Comparison of ENCODE assay signal across 28 cellular contexts in genomic region chr4:136461533-136461932, GRCh38.
"Had no signal": no experiment of that assay in that cellular context is flagged by ENCODE, and none has a peak within 500 bp of the region (broad histone marks: within the 10 kb centered on the region; RNA-seq: fewer than 3 reads in every experiment).

No MANE protein-coding gene starts in this region.

- H3K27ac ChIP-seq: stomach, suprapubic skin, testis, thoracic aorta, thyroid gland, tibial artery, tibial nerve, transverse colon, upper lobe of left lung, upper lobe of right lung, uterus, vagina had no signal

- FAIRE-seq: urothelium cell line had no signal

- ATAC-seq: stimulated activated effector memory CD8-positive, alpha-beta T cell treated with anti-CD3 and anti-CD28 coated beads, Interleukin-12 subunit alpha, Interleukin-12 subunit beta, amount 100 ng/mL, for 72 hours; stimulated activated memory B cell treated with anti-CD40 and anti-IgM and Interleukin-4, amounts not matched to agents 10 μg/mL and 1 μg/mL and 100 μg/mL, for 72 hours; stimulated activated naive B cell treated with anti-CD40 and anti-IgM and Interleukin-4, amounts not matched to agents 10 μg/mL and 1 μg/mL and 100 μg/mL, for 72 hours; stimulated activated naive CD8-positive, alpha-beta T cell treated with anti-CD3 and anti-CD28 coated beads, Interleukin-15, amount 100 ng/mL, for 72 hours; stimulated activated naive CD8-positive, alpha-beta T cell treated with anti-CD3 and anti-CD28 coated beads, Interleukin-15, Interleukin-2, amounts not matched to agents 100 U/mL and 50 U/mL, for 24 hours; upper lobe of right lung had no signal

- H3K4me1 Mint-ChIP-seq: stimulated activated effector memory CD8-positive, alpha-beta T cell treated with anti-CD3 and anti-CD28 coated beads, Interleukin-12 subunit alpha, Interleukin-12 subunit beta, amount 100 ng/mL, for 72 hours; stimulated activated memory B cell treated with anti-CD40 and anti-IgM and Interleukin-4, amounts not matched to agents 10 μg/mL and 1 μg/mL and 100 μg/mL, for 72 hours; stimulated activated naive B cell treated with anti-CD40 and anti-IgM and Interleukin-4, amounts not matched to agents 10 μg/mL and 1 μg/mL and 100 μg/mL, for 72 hours; stimulated activated naive CD8-positive, alpha-beta T cell treated with anti-CD3 and anti-CD28 coated beads, Interleukin-15, amount 100 ng/mL, for 72 hours had no signal

- H3K4me3 ChIP-seq: stomach, suprapubic skin, testis, thoracic aorta, thyroid gland, tibial artery, tibial nerve, transverse colon, upper lobe of left lung, upper lobe of right lung, uterus, vagina had no signal

- H3K27me3 ChIP-seq: stomach, suprapubic skin, testis, thyroid gland, tibial artery, tibial nerve, transverse colon, upper lobe of left lung, upper lobe of right lung, uterus, vagina had no signal

- H3K36me3 ChIP-seq: stomach, suprapubic skin, thoracic aorta, thyroid gland, tibial artery, tibial nerve, transverse colon, upper lobe of left lung, upper lobe of right lung, uterus, vagina had no signal

- H3K9me3 Mint-ChIP-seq: stimulated activated memory B cell treated with anti-CD40 and anti-IgM and Interleukin-4, amounts not matched to agents 10 μg/mL and 1 μg/mL and 100 μg/mL, for 72 hours; type B pancreatic cell had no signal

- H3K27me3 Mint-ChIP-seq: stimulated activated memory B cell treated with anti-CD40 and anti-IgM and Interleukin-4, amounts not matched to agents 10 μg/mL and 1 μg/mL and 100 μg/mL, for 72 hours; stimulated activated naive B cell treated with anti-CD40 and anti-IgM and Interleukin-4, amounts not matched to agents 10 μg/mL and 1 μg/mL and 100 μg/mL, for 72 hours; stimulated activated naive CD8-positive, alpha-beta T cell treated with anti-CD3 and anti-CD28 coated beads, Interleukin-15, amount 100 ng/mL, for 72 hours; stimulated activated naive CD8-positive, alpha-beta T cell treated with anti-CD3 and anti-CD28 coated beads, Interleukin-15, Interleukin-2, amounts not matched to agents 100 ng/mL and 50 ng/mL, for 24 hours; type B pancreatic cell had no signal

- H3K4me1 ChIP-seq: stomach, suprapubic skin, testis, thyroid gland, tibial artery, tibial nerve, transverse colon, upper lobe of left lung, upper lobe of right lung, uterus, vagina had no signal

- H3K4me3 Mint-ChIP-seq: stimulated activated effector memory CD8-positive, alpha-beta T cell treated with anti-CD3 and anti-CD28 coated beads, Interleukin-12 subunit alpha, Interleukin-12 subunit beta, amount 100 ng/mL, for 72 hours; stimulated activated memory B cell treated with anti-CD40 and anti-IgM and Interleukin-4, amounts not matched to agents 10 μg/mL and 1 μg/mL and 100 μg/mL, for 72 hours; stimulated activated naive B cell treated with anti-CD40 and anti-IgM and Interleukin-4, amounts not matched to agents 10 μg/mL and 1 μg/mL and 100 μg/mL, for 72 hours; stimulated activated naive CD8-positive, alpha-beta T cell treated with anti-CD3 and anti-CD28 coated beads, Interleukin-15, amount 100 ng/mL, for 72 hours; stimulated activated naive CD8-positive, alpha-beta T cell treated with anti-CD3 and anti-CD28 coated beads, Interleukin-15, Interleukin-2, amounts not matched to agents 100 ng/mL and 50 ng/mL, for 24 hours; type B pancreatic cell had no signal

- H3K27ac Mint-ChIP-seq: stimulated activated effector memory CD8-positive, alpha-beta T cell treated with anti-CD3 and anti-CD28 coated beads, Interleukin-12 subunit alpha, Interleukin-12 subunit beta, amount 100 ng/mL, for 72 hours; stimulated activated memory B cell treated with anti-CD40 and anti-IgM and Interleukin-4, amounts not matched to agents 10 μg/mL and 1 μg/mL and 100 μg/mL, for 72 hours; stimulated activated naive B cell treated with anti-CD40 and anti-IgM and Interleukin-4, amounts not matched to agents 10 μg/mL and 1 μg/mL and 100 μg/mL, for 72 hours; stimulated activated naive CD8-positive, alpha-beta T cell treated with anti-CD3 and anti-CD28 coated beads, Interleukin-15, amount 100 ng/mL, for 72 hours; stimulated activated naive CD8-positive, alpha-beta T cell treated with anti-CD3 and anti-CD28 coated beads, Interleukin-15, Interleukin-2, amounts not matched to agents 100 ng/mL and 50 ng/mL, for 24 hours; type B pancreatic cell had no signal

- DNase-seq: stimulated activated CD4-positive, alpha-beta T cell treated with anti-CD3 and anti-CD28 coated beads, Interleukin-2, amount 100 ng/mL, for 48 hours; stimulated activated CD4-positive, alpha-beta T cell treated with anti-CD3 and anti-CD28 coated beads, Interleukin-4, amount 100 ng/mL, for 1 hour; stimulated activated CD4-positive, alpha-beta T cell treated with anti-CD3 and anti-CD28 coated beads, Interleukin-4, amount 100 ng/mL, for 24 hours; stimulated activated CD4-positive, alpha-beta T cell treated with anti-CD3 and anti-CD28 coated beads, Interleukin-4, amount 100 ng/mL, for 4 hours; stimulated activated CD8-positive, alpha-beta memory T cell treated with anti-CD3 and anti-CD28 coated beads, Interleukin-4, amount 100 ng/mL, for 48 hours; stimulated activated naive B cell treated with anti-CD40 and anti-IgM and Interleukin-4, amounts not matched to agents 10 μg/mL and 1 μg/mL and 100 μg/mL, for 72 hours; stimulated activated naive CD4-positive, alpha-beta T cell; stimulated activated naive CD8-positive, alpha-beta T cell treated with anti-CD3 and anti-CD28 coated beads, Interleukin-15, amount 100 ng/mL, for 72 hours; stimulated activated naive CD8-positive, alpha-beta T cell treated with anti-CD3 and anti-CD28 coated beads, Interleukin-15, Interleukin-2, amounts not matched to agents 100 U/mL and 50 U/mL, for 24 hours; stomach; substantia nigra; testis; thyroid gland; tibial artery; transverse colon; trophoblast cell; upper lobe of left lung; upper lobe of right lung; uterus had no signal

- H3K9me3 ChIP-seq: stomach, suprapubic skin, testis, thoracic aorta, thyroid gland, tibial artery, tibial nerve, transverse colon, upper lobe of left lung, upper lobe of right lung, uterus, vagina had no signal

- H3K36me3 Mint-ChIP-seq: stimulated activated effector memory CD8-positive, alpha-beta T cell treated with anti-CD3 and anti-CD28 coated beads, Interleukin-12 subunit alpha, Interleukin-12 subunit beta, amount 100 ng/mL, for 72 hours; stimulated activated memory B cell treated with anti-CD40 and anti-IgM and Interleukin-4, amounts not matched to agents 10 μg/mL and 1 μg/mL and 100 μg/mL, for 72 hours; stimulated activated naive B cell treated with anti-CD40 and anti-IgM and Interleukin-4, amounts not matched to agents 10 μg/mL and 1 μg/mL and 100 μg/mL, for 72 hours; type B pancreatic cell had no signal
